In the genomic region with DNA sequence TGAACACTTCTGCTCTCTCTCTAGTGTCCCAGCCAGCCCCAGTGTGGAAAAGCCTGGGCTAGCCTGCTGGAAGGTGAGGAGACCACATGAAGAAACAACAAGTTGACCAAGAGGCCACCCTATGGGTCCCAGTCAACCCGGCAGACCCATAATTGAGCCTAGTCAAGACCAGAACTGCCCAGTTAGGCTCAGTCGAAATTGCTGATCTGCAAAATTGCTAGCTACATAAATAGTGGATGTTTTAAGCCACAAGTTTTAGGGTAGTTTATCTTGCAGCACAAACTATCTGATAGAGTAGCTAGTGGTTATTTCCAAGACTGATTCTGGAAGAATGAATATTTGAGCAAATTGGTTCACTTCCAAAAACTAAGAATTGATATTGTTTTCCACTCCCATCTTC, we compare ENCODE assay signal across 25 cellular contexts.
"Had no signal": no experiment of that assay in that cellular context is flagged by ENCODE, and none has a peak within 500 bp of the region (broad histone marks: within the 10 kb centered on the region; RNA-seq: fewer than 3 reads in every experiment).

No MANE protein-coding gene starts in this region.

- DNase-seq: activated CD4-positive, alpha-beta T cell treated with anti-CD3 and anti-CD28 coated beads for 48 hours; activated CD4-positive, alpha-beta T cell treated with anti-CD3 and anti-CD28 coated beads, Interleukin-2, amount 50 U/mL, for 4 hours; activated CD4-positive, CD25-positive, alpha-beta regulatory T cell treated with anti-CD3 and anti-CD28 coated beads, Interleukin-2, amount 50 U/mL, for 72 hours; activated CD8-positive, alpha-beta memory T cell treated with anti-CD3 and anti-CD28 coated beads, Interleukin-2, amount 50 U/mL, for 48 hours; activated CD8-positive, alpha-beta T cell treated with anti-CD3 and anti-CD28 coated beads, Interleukin-2, amount 10 ng/mL, durations not matched to agents 7 days and 5 days; activated effector memory CD4-positive, alpha-beta T cell treated with anti-CD3 and anti-CD28 coated beads, Interleukin-2, amount 50 U/mL, for 16 hours; activated naive CD4-positive, alpha-beta T cell treated with Interleukin-2 at 50 U/mL for 16 hours; activated naive CD8-positive, alpha-beta T cell treated with anti-CD3 and anti-CD28 coated beads, Interleukin-2, amount 50 U/mL, for 24 hours; activated T-cell treated with anti-CD3 and anti-CD28 coated beads, Interleukin-2, amount 50 U/mL, for 24 hours; amniotic stem cell; cerebellar nuclear complex; KG1; NCI-H1105; NCI-H1436; NCI-H1694 treated with DMSO at 0.1 percent for 48 hours; NCI-H2029 treated with DMSO at 0.1 percent for 48 hours; NCI-H510A treated with DMSO at 0.1 percent for 48 hours; NCI-H69; PC-3; SIG-M5; T-helper 17 cell; T-helper 9 cell had no signal

- H3K36me3 ChIP-seq: ascending aorta, cardiac muscle cell had no signal

- H3K27me3 ChIP-seq: ascending aorta, cardiac muscle cell had no signal

- ATAC-seq: activated CD8-positive, alpha-beta T cell treated with anti-CD3 and anti-CD28 coated beads, Interleukin-2, amount 10 ng/mL, durations not matched to agents 7 days and 5 days; WTC11 had no signal

- H3K4me1 ChIP-seq: ascending aorta had no signal

- H3K27ac ChIP-seq: ascending aorta, cardiac muscle cell had no signal

- H3K4me3 ChIP-seq: ascending aorta, cardiac muscle cell had no signal

- H3K9me3 ChIP-seq: ascending aorta had no signal
